In genomic region chr10:60148266-60148840, GRCh38 we compare ENCODE assay signal across 10 cellular contexts.
A peak's percentile ranks its signal among the peaks of the same experiment; 100 is the strongest.
DNase-seq lines count a peak whose midpoint lies in the region; ATAC-seq, FAIRE-seq and TF ChIP-seq lines count a peak whose summit lies in the region.
"Had no signal": no experiment of that assay in that cellular context is flagged by ENCODE, and none has a peak within 500 bp of the region (broad histone marks: within the 10 kb centered on the region; RNA-seq: fewer than 3 reads in every experiment).

No MANE protein-coding gene starts in this region.

- H3K9me3 ChIP-seq in adrenal gland (replicated peaks in 1 of 3) (no peaks in the 10 kb centered on the region), small intestine (ENCODE audit: control insufficient read depth, low read depth) (no peaks in the 10 kb centered on the region), spleen (no peaks in the 10 kb centered on the region)

- TF ChIP-seq CTCF in adrenal gland (IDR thresholded peaks at IDR 0.05) (no peak), spleen (IDR thresholded peaks at IDR 0.05 in 8 of 11, conservative IDR thresholded peaks at IDR 0.05 in 3 of 11) (no peak)

- TF ChIP-seq POLR2A in H54 (IDR thresholded peaks at IDR 0.05; ENCODE audit: low read depth, low read length): no peak
- TF ChIP-seq POLR2A in adrenal gland (IDR thresholded peaks at IDR 0.05): no peak
- TF ChIP-seq POLR2A in spleen (IDR thresholded peaks at IDR 0.05): no peak

- H3K36me3 ChIP-seq in adrenal gland (replicated peaks in 1 of 2): no peaks in the 10 kb centered on the region
- no peaks in the 10 kb centered on the region for H3K36me3 ChIP-seq in small intestine (ENCODE audit: control insufficient read depth in 2 of 2, insufficient read depth in 2 of 2, low read length in 2 of 2)
- peaks cover 0 to 30% (median 0%) of the 10 kb centered on the region in 6 donors for H3K36me3 ChIP-seq in spleen

- H3K4me1 ChIP-seq in adrenal gland (replicated peaks in 1 of 2): peaks cover 0 to 4% of the 10 kb centered on the region in 2 donors
- H3K4me1 ChIP-seq in small intestine (ENCODE audit: control insufficient read depth in 2 of 2, insufficient read depth in 1 of 2, low read depth in 1 of 2, low read length in 1 of 2): peaks cover 0 to 4% of the 10 kb centered on the region in 2 donors
- no peaks in the 10 kb centered on the region for H3K4me1 ChIP-seq in spleen

- DNase-seq in H54 (ENCODE audit: insufficient read length, low spot score): no peak
- DNase-seq in adrenal gland: peak in 5 of 7 donors; percentile 14 to 43 (median 36)
- no peak for DNase-seq in left cardiac atrium
- DNase-seq in small intestine: peak; percentile 87
- DNase-seq in spleen: no peak
- DNase-seq in DMS79 treated with DMSO at 0.1 percent for 48 hours (lab: John Stamatoyannopoulos, UW): no peak
- DNase-seq in NCI-H748 treated with DMSO at 0.1 percent for 48 hours (lab: John Stamatoyannopoulos, UW): no peak
- DNase-seq: NCI-H524 treated with DMSO at 0.1 percent for 48 hours had no signal

- ATAC-seq in left cardiac atrium (peak; percentile 67 to 80), GM21423 (IDR thresholded peaks at IDR 0.05; ENCODE audit: unreplicated experiment) (no peak)
- ATAC-seq: stimulated activated memory B cell treated with anti-CD40 and anti-IgM and Interleukin-4, amounts not matched to agents 10 μg/mL and 1 μg/mL and 100 μg/mL, for 72 hours had no signal

- FAIRE-seq in H54 (lab: Jason Lieb, UNC) (peak; percentile 90), small intestine (lab: Jason Lieb, UNC) (peak; percentile 39)

- H3K4me3 ChIP-seq in adrenal gland (no peak overlapping the region), small intestine (ENCODE audit: low read depth in 1 of 2, low read length in 2 of 2) (no peak overlapping the region), spleen (no peak overlapping the region)

- H3K27ac ChIP-seq in adrenal gland (no peak overlapping the region), small intestine (ENCODE audit: low read depth in 1 of 2, low read length in 1 of 2) (peak overlapping the region in 1 of 2 donors; percentile 16), spleen (no peak overlapping the region)

- intact Hi-C loops in adrenal gland (cut with DNase I): no loop called here
- intact Hi-C loops in left cardiac atrium (cut with DNase I): no loop called here
- intact Hi-C loops in spleen (cut with DNase I; ENCODE audit: low total_unique reads): no loop called here

- H3K27me3 ChIP-seq in adrenal gland (no peaks in the 10 kb centered on the region), small intestine (ENCODE audit: control insufficient read depth in 2 of 2, insufficient read depth in 2 of 2, low read length in 2 of 2) (no peaks in the 10 kb centered on the region), spleen (replicated peaks in 1 of 7) (no peaks in the 10 kb centered on the region)

Comparison
In these comparisons a context has a peak if more than half of its experiments do, and no peak if none do; other contexts are left out.
1. DNase-seq: peak in adrenal gland (5 of 7) and small intestine (single experiment); none in H54 (single experiment), left cardiac atrium (single experiment), spleen (single experiment), DMS79 treated with DMSO at 0.1 percent for 48 hours (single experiment) and NCI-H748 treated with DMSO at 0.1 percent for 48 hours (single experiment).